24 cellular contexts compared by ENCODE assay signal in genomic region chr3:2468816-2469215, GRCh38.
"Had no signal": no experiment of that assay in that cellular context is flagged by ENCODE, and none has a peak within 500 bp of the region (broad histone marks: within the 10 kb centered on the region; RNA-seq: fewer than 3 reads in every experiment).

No MANE protein-coding gene starts in this region.

- FAIRE-seq: keratinocyte had no signal

- H3K4me3 ChIP-seq: dorsolateral prefrontal cortex, gastrocnemius medialis, lung, ovary, psoas muscle, sigmoid colon, testis, tibial artery had no signal

- H3K4me1 ChIP-seq: gastrocnemius medialis, psoas muscle, sigmoid colon, testis had no signal

- DNase-seq: dorsolateral prefrontal cortex; effector CD8-positive, alpha-beta T cell; endodermal cell; foreskin fibroblast; gastrocnemius medialis; head of caudate nucleus; natural killer cell; occipital lobe; ovary; posterior cingulate gyrus; psoas muscle; right cardiac atrium; sigmoid colon; stimulated activated CD4-positive, alpha-beta T cell treated with anti-CD3 and anti-CD28 coated beads, Interleukin-4, amount 100 ng/mL, for 4 hours; stimulated activated naive CD8-positive, alpha-beta T cell treated with anti-CD3 and anti-CD28 coated beads, Interleukin-15, Interleukin-2, amounts not matched to agents 100 U/mL and 50 U/mL, for 24 hours; substantia nigra; testis; tibial artery had no signal

- H3K27ac ChIP-seq: dorsolateral prefrontal cortex, epithelial cell of prostate, gastrocnemius medialis, ovary, psoas muscle, sigmoid colon, testis, tibial artery had no signal

- ATAC-seq: esophagus mucosa; gastrocnemius medialis; left lobe of liver; natural killer cell; psoas muscle; right cardiac atrium; stimulated activated memory B cell treated with anti-CD40 and anti-IgM and Interleukin-4, amounts not matched to agents 10 μg/mL and 1 μg/mL and 100 μg/mL, for 72 hours; stimulated activated naive CD8-positive, alpha-beta T cell treated with anti-CD3 and anti-CD28 coated beads, Interleukin-15, Interleukin-2, amounts not matched to agents 100 U/mL and 50 U/mL, for 24 hours had no signal

- H3K9me3 ChIP-seq: gastrocnemius medialis, ovary, psoas muscle, sigmoid colon, testis, tibial artery had no signal

- H3K36me3 ChIP-seq: gastrocnemius medialis, ovary, sigmoid colon, tibial artery had no signal

- H3K27me3 ChIP-seq: dorsolateral prefrontal cortex, gastrocnemius medialis, ovary, sigmoid colon, testis, tibial artery had no signal
